ENCODE assay signal across 7 cellular contexts in the genomic region with DNA sequence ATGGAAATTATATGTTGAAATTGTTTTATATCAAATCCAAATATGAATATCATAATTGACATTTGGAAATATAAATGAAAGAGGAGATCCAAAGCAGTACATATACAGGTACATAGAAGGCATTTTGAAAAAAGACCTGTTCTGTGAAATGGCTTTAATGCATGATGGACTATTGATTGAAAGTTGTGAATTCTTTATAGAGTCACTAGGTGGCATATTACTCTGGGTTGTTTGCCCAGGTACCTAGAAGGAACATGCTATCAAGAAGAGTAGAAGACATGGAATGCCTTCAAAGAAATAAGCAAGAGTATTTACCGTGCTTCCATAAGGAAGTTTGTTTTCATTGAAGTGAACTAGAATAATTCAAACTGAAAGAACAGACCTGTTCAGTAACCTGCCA.
DNase-seq lines count a peak whose midpoint lies in the region; ATAC-seq, FAIRE-seq and TF ChIP-seq lines count a peak whose summit lies in the region.

No MANE protein-coding gene starts in this region.

- no peak overlapping the region for H3K4me3 Mint-ChIP-seq in osteocyte (ENCODE audit: unreplicated experiment)

- in situ Hi-C loops in brain microvascular endothelial cell (cut with HindIII; ENCODE audit: low pct_ligation_motif_present, low sequenced_read_pairs) = no loop called here

- H3K36me3 Mint-ChIP-seq in osteocyte (ENCODE audit: unreplicated experiment) = no peaks in the 10 kb centered on the region

- no peak overlapping the region for H3K27ac Mint-ChIP-seq in osteocyte (ENCODE audit: unreplicated experiment)

- no peaks in the 10 kb centered on the region for H3K27me3 ChIP-seq in brain microvascular endothelial cell (replicated peaks)

- TF ChIP-seq CTCF in brain microvascular endothelial cell (IDR thresholded peaks at IDR 0.05; ENCODE audit: low read depth, low read length, missing control alignments) = peak; percentile 33
- TF ChIP-seq CTCF in osteocyte (IDR thresholded peaks at IDR 0.05) = peak; percentile 55

- DNase-seq in LHCN-M2 (ENCODE audit: low read depth) (peak; percentile 19), brain microvascular endothelial cell (no peak), osteocyte (ENCODE audit: extremely low spot score, unreplicated experiment) (no peak), HTR-8/SVneo (ENCODE audit: insufficient read length, low spot score) (no peak)

- H3K27ac ChIP-seq in brain microvascular endothelial cell = no peak overlapping the region

- no peaks in the 10 kb centered on the region for H3K4me1 Mint-ChIP-seq in osteocyte (ENCODE audit: unreplicated experiment)

- no peaks in the 10 kb centered on the region for H3K27me3 Mint-ChIP-seq in osteocyte (ENCODE audit: unreplicated experiment)

- ATAC-seq in GM18502 (IDR thresholded peaks at IDR 0.05; ENCODE audit: poor library complexity, unreplicated experiment) (peak; percentile 68), GM18870 (IDR thresholded peaks at IDR 0.05; ENCODE audit: unreplicated experiment) (no peak), GM19035 (IDR thresholded peaks at IDR 0.05; ENCODE audit: unreplicated experiment) (no peak)

- no peaks in the 10 kb centered on the region for H3K36me3 ChIP-seq in brain microvascular endothelial cell (replicated peaks)

- no peak for FAIRE-seq in HTR-8/SVneo (lab: Jason Lieb, UNC)

- H3K4me3 ChIP-seq in brain microvascular endothelial cell (ENCODE audit: low read depth, low read length) = no peak overlapping the region

- no peaks in the 10 kb centered on the region for H3K9me3 Mint-ChIP-seq in osteocyte (ENCODE audit: unreplicated experiment)
